In the genomic region with DNA sequence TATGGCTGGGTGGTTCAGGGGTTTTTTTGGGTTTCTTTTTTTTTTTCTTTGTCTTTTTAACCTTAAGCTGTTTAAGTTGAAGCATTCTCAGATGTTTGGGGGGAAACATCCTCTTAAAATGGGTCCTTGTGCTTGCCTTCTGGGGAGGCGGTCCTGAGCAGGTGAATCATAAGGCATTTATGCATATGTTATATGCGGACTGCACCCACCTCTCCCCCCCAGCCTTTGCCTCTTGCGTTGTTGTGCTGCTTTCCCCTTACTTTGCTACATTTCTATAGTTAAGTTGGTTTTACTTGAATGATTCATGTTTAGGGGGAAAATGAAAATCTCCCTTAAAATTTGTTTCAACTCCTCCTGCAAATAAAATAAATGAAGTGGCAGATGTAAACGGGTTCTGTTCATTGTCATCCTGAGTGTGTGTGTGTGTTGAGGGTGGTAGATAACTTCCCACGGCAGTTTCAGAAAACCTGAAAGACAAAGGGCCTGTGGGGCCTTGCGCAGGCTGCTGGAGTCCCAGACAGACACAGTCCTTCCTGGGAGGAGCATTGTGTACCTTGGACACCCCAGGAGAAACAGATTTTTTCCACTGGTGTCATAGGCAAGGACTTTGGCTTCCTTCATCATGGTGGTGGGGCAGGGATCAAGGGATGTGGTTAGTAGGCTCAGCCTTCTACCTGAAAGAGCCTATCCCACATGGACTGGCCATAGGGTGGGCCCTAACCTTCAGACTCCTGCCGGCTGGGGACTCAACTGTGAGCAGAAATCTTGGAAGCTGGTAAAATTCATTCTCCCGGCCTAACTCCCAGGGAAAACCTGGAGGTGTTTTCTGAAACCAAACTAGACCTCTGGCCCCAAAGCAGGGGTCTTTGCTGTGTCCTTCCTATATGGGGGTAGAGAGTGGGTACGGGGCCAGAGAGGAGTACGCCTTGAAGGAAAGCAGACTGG, we compare ENCODE assay signal across 9 cellular contexts. TPM values are rescaled to one million over a fixed set of nuclear protein-coding genes. Genes with fewer than 3 reads are reported as not detected.
A peak's percentile ranks its signal among the peaks of the same experiment; 100 is the strongest.
DNase-seq lines count a peak whose midpoint lies in the region; TF ChIP-seq lines count a peak whose summit lies in the region.
"Had no signal": no experiment of that assay in that cellular context is flagged by ENCODE, and none has a peak within 500 bp of the region (broad histone marks: within the 10 kb centered on the region; RNA-seq: fewer than 3 reads in every experiment).

No MANE protein-coding gene starts in this region.

- no peak overlapping the region for H2BK12ac ChIP-seq in mesenchymal stem cell (ENCODE audit: low read length in 2 of 2)

- no peak overlapping the region for H3K9ac ChIP-seq in mesenchymal stem cell (ENCODE audit: low read length)

- H3K4ac ChIP-seq in mesenchymal stem cell (ENCODE audit: low read depth in 1 of 2, low read length in 2 of 2), result no peak overlapping the region

- H4K91ac ChIP-seq in mesenchymal stem cell (ENCODE audit: low read length), result no peak overlapping the region

- peaks cover 58 to 61% of the 10 kb centered on the region in 2 experiments for H3K36me3 ChIP-seq in mesenchymal stem cell (ENCODE audit: control insufficient read depth in 1 of 2, insufficient read depth in 2 of 2, low read depth in 1 of 2, low read length in 2 of 2)
- peaks cover 41% of the 10 kb centered on the region for H3K36me3 ChIP-seq in suprapubic skin

- no peak overlapping the region for H2BK15ac ChIP-seq in mesenchymal stem cell (ENCODE audit: low read depth, poor library complexity, severe bottlenecking)

- H3K4me3 ChIP-seq in mesenchymal stem cell (ENCODE audit: insufficient read depth in 1 of 2, low read depth in 1 of 2, low read length in 2 of 2) (no peak overlapping the region), suprapubic skin (no peak overlapping the region)

- no peak for TF ChIP-seq POLR2A in suprapubic skin (IDR thresholded peaks at IDR 0.05)

- H3K4me1 Mint-ChIP-seq in activated naive CD4-positive, alpha-beta T cell treated with anti-CD3 and anti-CD28 coated beads, Interleukin-2, amount 50 U/mL, for 24 hours, result peaks cover 56% of the 10 kb centered on the region

- peak overlapping the region; percentile 25 for H4K8ac ChIP-seq in mesenchymal stem cell (ENCODE audit: low read length)

- no peak overlapping the region for H2BK120ac ChIP-seq in mesenchymal stem cell (ENCODE audit: low read depth, low read length)

- H3K4me1 ChIP-seq in mesenchymal stem cell (ENCODE audit: control insufficient read depth, insufficient read depth, low read depth, low read length), result peaks cover 25% of the 10 kb centered on the region
- peaks cover 37% of the 10 kb centered on the region for H3K4me1 ChIP-seq in suprapubic skin

- H3K4me2 ChIP-seq in mesenchymal stem cell (ENCODE audit: low read length, poor library complexity, severe bottlenecking), result no peak overlapping the region

- H2BK5ac ChIP-seq in mesenchymal stem cell (ENCODE audit: low read depth, low read length, poor library complexity, severe bottlenecking), result no peak overlapping the region

- H3K9me3 ChIP-seq in mesenchymal stem cell (ENCODE audit: control insufficient read depth, low read length) (no peaks in the 10 kb centered on the region), suprapubic skin (no peaks in the 10 kb centered on the region)

- H3K18ac ChIP-seq in mesenchymal stem cell (ENCODE audit: low read depth in 1 of 2, low read length in 2 of 2), result peak overlapping the region in 1 of 2 experiments; percentile 2

- no peak overlapping the region for H2AFZ ChIP-seq in mesenchymal stem cell (ENCODE audit: low read depth, low read length)

- no peaks in the 10 kb centered on the region for H3K27me3 ChIP-seq in mesenchymal stem cell (ENCODE audit: control insufficient read depth in 1 of 2, insufficient read depth in 1 of 2, low read length in 2 of 2)
- no peaks in the 10 kb centered on the region for H3K27me3 ChIP-seq in suprapubic skin

- peaks cover 39% of the 10 kb centered on the region for H3K79me1 ChIP-seq in mesenchymal stem cell (replicated peaks; ENCODE audit: low read length, poor library complexity, severe bottlenecking)

- no peak for TF ChIP-seq EP300 in suprapubic skin (IDR thresholded peaks at IDR 0.05)

- H3K27ac Mint-ChIP-seq in activated naive CD4-positive, alpha-beta T cell treated with anti-CD3 and anti-CD28 coated beads, Interleukin-2, amount 50 U/mL, for 24 hours, result peak overlapping the region; percentile 99

- H3K23ac ChIP-seq in mesenchymal stem cell (ENCODE audit: low read length in 2 of 2), result no peak overlapping the region

- H3K4me3 Mint-ChIP-seq in activated naive CD4-positive, alpha-beta T cell treated with anti-CD3 and anti-CD28 coated beads, Interleukin-2, amount 50 U/mL, for 24 hours, result peak overlapping the region; percentile 92

- H3K27ac ChIP-seq in mesenchymal stem cell (ENCODE audit: low read length, poor library complexity, severe bottlenecking), result no peak overlapping the region
- H3K27ac ChIP-seq in suprapubic skin, result peak overlapping the region; percentile 94

- no peak for TF ChIP-seq CTCF in suprapubic skin (IDR thresholded peaks at IDR 0.05)

- DNase-seq in activated CD8-positive, alpha-beta memory T cell treated with anti-CD3 and anti-CD28 coated beads for 24 hours, result peak; percentile 61
- DNase-seq in activated CD8-positive, alpha-beta memory T cell treated with anti-CD3 and anti-CD28 coated beads, Interleukin-2, amount 50 U/mL, for 4 hours, result no peak
- DNase-seq in mesenchymal stem cell (peak; percentile 39), suprapubic skin (ENCODE audit: low spot score in 2 of 2) (peak in 1 of 2 donors; percentile 52), SIG-M5 (lab: John Stamatoyannopoulos, UW) (no peak), DMS153 (lab: John Stamatoyannopoulos, UW) (no peak), NOMO-1 treated with DMSO at 0.1 percent for 48 hours (lab: John Stamatoyannopoulos, UW; ENCODE audit: unreplicated experiment) (no peak)
- DNase-seq: NCI-H69 had no signal

- H3K27me3 Mint-ChIP-seq in activated naive CD4-positive, alpha-beta T cell treated with anti-CD3 and anti-CD28 coated beads, Interleukin-2, amount 50 U/mL, for 24 hours, result no peaks in the 10 kb centered on the region

- peaks cover 15% of the 10 kb centered on the region for H3K36me3 Mint-ChIP-seq in activated naive CD4-positive, alpha-beta T cell treated with anti-CD3 and anti-CD28 coated beads, Interleukin-2, amount 50 U/mL, for 24 hours

- peak overlapping the region; percentile 27 for H2AK5ac ChIP-seq in mesenchymal stem cell (ENCODE audit: low read length, severe bottlenecking)

- 90% methylated on average over 8 of the region's 10 CpGs for WGBS in mesenchymal stem cell
- WGBS in suprapubic skin, result 68% methylated on average over 10 of the region's 10 CpGs

- H3K14ac ChIP-seq in mesenchymal stem cell (ENCODE audit: low read length in 2 of 2), result no peak overlapping the region

- H3K9me3 Mint-ChIP-seq in activated naive CD4-positive, alpha-beta T cell treated with anti-CD3 and anti-CD28 coated beads, Interleukin-2, amount 50 U/mL, for 24 hours, result no peaks in the 10 kb centered on the region

RNA-seq across cellular contexts. Expression of gene SH3D21, which starts 0.9 kb away (rescaled TPM):
- 1.9 TPM for polyA plus RNA-seq in mesenchymal stem cell (2013, experiment 1 of 2)
- polyA plus RNA-seq in mesenchymal stem cell (2013, experiment 2 of 2), result 1.8 TPM
- total RNA-seq in suprapubic skin, result 10 to 100 TPM in 3 of 4 donors, 1 to 10 TPM in 1; 6.0 to 26.6 (median 16.0) TPM

RNA-seq across cellular contexts. Expression of gene EVA1B, which starts 18.2 kb away (rescaled TPM):
- polyA plus RNA-seq in mesenchymal stem cell (2013, experiment 1 of 2), result 129 TPM
- polyA plus RNA-seq in mesenchymal stem cell (2013, experiment 2 of 2), result 133 TPM
- total RNA-seq in suprapubic skin, result 10 to 100 TPM; 13.3 to 28.0 (median 19.2) TPM

Comparison
In these comparisons a context has a peak if more than half of its experiments do, and no peak if none do; other contexts are left out.
1. DNase-seq: peak in activated CD8-positive, alpha-beta memory T cell treated with anti-CD3 and anti-CD28 coated beads for 24 hours (single experiment) and mesenchymal stem cell (single experiment); none in activated CD8-positive, alpha-beta memory T cell treated with anti-CD3 and anti-CD28 coated beads, Interleukin-2, amount 50 U/mL, for 4 hours (single experiment), SIG-M5 (single experiment), DMS153 (single experiment) and NOMO-1 treated with DMSO at 0.1 percent for 48 hours (single experiment).